In the genomic region with DNA sequence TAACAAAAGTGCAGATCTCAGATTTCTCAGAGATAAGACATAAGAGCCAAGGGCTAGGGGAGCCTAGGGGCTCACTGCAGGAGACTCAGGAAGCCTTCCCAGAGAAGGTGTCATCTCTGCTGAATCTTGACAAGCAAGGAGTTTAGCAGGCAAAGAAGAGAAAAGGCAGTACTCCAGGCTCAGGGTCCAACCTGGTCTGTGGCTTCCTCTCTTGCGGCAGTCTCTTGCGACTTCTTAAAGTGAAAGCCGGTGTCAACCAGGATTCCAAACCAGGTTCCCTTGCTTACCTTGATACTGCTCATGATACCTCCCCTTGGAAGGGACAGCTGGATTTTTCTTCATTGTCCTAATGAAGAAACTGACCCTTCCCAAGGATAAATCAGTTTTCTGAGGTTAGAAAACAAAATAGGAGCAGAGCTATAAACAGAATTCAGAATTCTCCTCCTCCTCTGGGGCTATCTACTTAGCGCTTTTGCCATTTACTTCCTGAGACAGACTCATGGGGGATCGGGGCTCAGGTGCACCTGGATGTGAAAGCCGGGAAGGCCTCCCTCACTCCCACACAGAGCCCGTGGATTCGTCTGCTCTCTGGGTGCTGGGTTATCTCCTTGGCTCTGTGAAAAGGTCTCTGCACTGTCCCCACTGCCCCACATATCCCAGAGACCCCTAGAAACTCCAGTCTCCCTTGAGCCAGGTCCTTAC, we compare ENCODE assay signal across 9 cellular contexts. TPM values are rescaled to one million over a fixed set of nuclear protein-coding genes. Genes with fewer than 3 reads are reported as not detected.
A peak's percentile ranks its signal among the peaks of the same experiment; 100 is the strongest.
DNase-seq lines count a peak whose midpoint lies in the region; ATAC-seq and TF ChIP-seq lines count a peak whose summit lies in the region.
"Had no signal": no experiment of that assay in that cellular context is flagged by ENCODE, and none has a peak within 500 bp of the region (broad histone marks: within the 10 kb centered on the region; RNA-seq: fewer than 3 reads in every experiment).

No MANE protein-coding gene starts in this region.

- no peak overlapping the region for H2BK15ac ChIP-seq in H9 (ENCODE audit: low read depth, low read length)

- no peak for TF ChIP-seq EP300 in gastroesophageal sphincter (IDR thresholded peaks at IDR 0.05)

- peak overlapping the region; percentile 82 for H3K4me2 ChIP-seq in H9 (ENCODE audit: insufficient read depth, insufficient read length, low read length)

- H3K79me2 ChIP-seq in H9 (ENCODE audit: insufficient read depth, low read length): peaks cover 13% of the 10 kb centered on the region; the same call in 1 of the 2 replicates

- peak overlapping the region; percentile 79 to 89 for H3K4me3 Mint-ChIP-seq in H9

- H3K27me3 Mint-ChIP-seq in H9 (ENCODE audit: low read depth): peaks cover 7% of the 10 kb centered on the region

- H2BK20ac ChIP-seq in H9 (ENCODE audit: low read depth, low read length, poor library complexity, severe bottlenecking): no peak overlapping the region

- no peak overlapping the region for H2BK5ac ChIP-seq in H9 (ENCODE audit: insufficient read length, low read length)

- H3K23me2 ChIP-seq in H9 (ENCODE audit: insufficient read length, low read depth, low read length, poor library complexity, severe bottlenecking): peaks cover 43% of the 10 kb centered on the region

- peak overlapping the region; percentile 22 for H4K91ac ChIP-seq in H9 (ENCODE audit: insufficient read length, low read depth, low read length)

- H2AFZ ChIP-seq in H9 (ENCODE audit: low read length): no peak overlapping the region

- H3K36me3 ChIP-seq in gastroesophageal sphincter (no peaks in the 10 kb centered on the region), gastrocnemius medialis (no peaks in the 10 kb centered on the region)

- intact Hi-C loops in gastrocnemius medialis (cut with DNase I; ENCODE audit: low total_unique reads): no loop called here

- H3K4me3 ChIP-seq in gastroesophageal sphincter (no peak overlapping the region), gastrocnemius medialis (no peak overlapping the region)

- H2BK12ac ChIP-seq in H9 (ENCODE audit: insufficient read length, low read depth, low read length): peak overlapping the region; percentile 55

- no peak overlapping the region for H3K56ac ChIP-seq in H9 (ENCODE audit: insufficient read length, low read depth, low read length)

- H3K27ac ChIP-seq in H9 (ENCODE audit: insufficient read length, low read depth, low read length) (peak overlapping the region; percentile 48), gastroesophageal sphincter (peak overlapping the region; percentile 12 to 81 (median 78)), gastrocnemius medialis (peak overlapping the region; percentile 14 to 63 (median 36))

- DNase-seq in H9 (no peak), gastrocnemius medialis (no peak), NCI-H748 treated with DMSO at 0.1 percent for 48 hours (lab: John Stamatoyannopoulos, UW) (no peak), NCI-H1105 (lab: John Stamatoyannopoulos, UW) (no peak), mucosa of gallbladder (ENCODE audit: low spot score) (no peak)
- DNase-seq: NCI-H1436 treated with DMSO at 0.1 percent for 48 hours had no signal

- H3K4ac ChIP-seq in H9 (ENCODE audit: low read depth, low read length): no peak overlapping the region

- no peak overlapping the region for H2BK120ac ChIP-seq in H9 (ENCODE audit: low read depth, low read length, poor library complexity, severe bottlenecking)

- no peak overlapping the region for H4K8ac ChIP-seq in H9 (replicated peaks; ENCODE audit: insufficient read length, low read depth, low read length)

- H3K79me1 ChIP-seq in H9 (ENCODE audit: insufficient read depth, low read depth, low read length, poor library complexity, severe bottlenecking): no peaks in the 10 kb centered on the region

- 0 out of 3 replicates have a peak, but pooled peaks have one; percentile 1 for ATAC-seq in SK-N-SH treated with all-trans-retinoic acid at 6 μM for 48 hours
- ATAC-seq in gastroesophageal sphincter: no peak
- no peak for ATAC-seq in gastrocnemius medialis
- ATAC-seq in HG02884 (IDR thresholded peaks at IDR 0.05; ENCODE audit: unreplicated experiment): no peak

- WGBS in H9 (ENCODE audit: extremely low coverage, insufficient read length, low lambda C conversion rate): no CpG with 5 or more reads among the region's 8 CpGs
- whole genome bisulfite sequencing in gastroesophageal sphincter (ENCODE audit: low coverage in 1 of 2), 2 donors: 67 to 92% methylated on average over 1 to 4 of the region's 8 CpGs

- H3K9me3 Mint-ChIP-seq in H9: no peaks in the 10 kb centered on the region; a peak in 2 of 5 replicates

- H3K14ac ChIP-seq in H9 (ENCODE audit: insufficient read depth, low read length): peak overlapping the region; percentile 38

- no peak for TF ChIP-seq CTCF in H9 (conservative IDR thresholded peaks at IDR 0.05)
- no peak for TF ChIP-seq CTCF in gastroesophageal sphincter (IDR thresholded peaks at IDR 0.05)
- TF ChIP-seq CTCF in gastrocnemius medialis (IDR thresholded peaks at IDR 0.05 in 4 of 5, conservative IDR thresholded peaks at IDR 0.05 in 1 of 5): no peak

- no peak overlapping the region for H2AK5ac ChIP-seq in H9 (ENCODE audit: insufficient read length, low read length)

- TF ChIP-seq POLR2A in gastroesophageal sphincter (IDR thresholded peaks at IDR 0.05) (no peak), gastrocnemius medialis (IDR thresholded peaks at IDR 0.05) (no peak)

- H3K4me1 ChIP-seq in H9 (ENCODE audit: insufficient read depth, low read length) (peaks cover 16% of the 10 kb centered on the region), gastroesophageal sphincter (peaks cover 3 to 66% (median 28%) of the 10 kb centered on the region in 3 donors), gastrocnemius medialis (peaks cover 27 to 28% of the 10 kb centered on the region in 2 donors)

- H4K5ac ChIP-seq in H9 (ENCODE audit: insufficient read length, low read depth, low read length): no peak overlapping the region

- in situ Hi-C loops in gastrocnemius medialis (cut with MboI; ENCODE audit: low sequenced_read_pairs in 4 of 4): loop anchor here in 2 of 4 donors (5.0 kb wide), 2 partner anchors 40 to 45 kb away; no protein-coding TSS in a partner anchor

- peak overlapping the region; percentile 56 for H3K18ac ChIP-seq in H9 (ENCODE audit: insufficient read length, low read depth, low read length)

- no peak overlapping the region for H3K23ac ChIP-seq in H9 (ENCODE audit: insufficient read length, low read depth, low read length)

- no peak overlapping the region for H3T11ph ChIP-seq in H9 (ENCODE audit: low read length)

- no peak overlapping the region for H3K9ac ChIP-seq in H9 (ENCODE audit: extremely low read depth, insufficient read length, low read length)

- H3K9me3 ChIP-seq in H9 (ENCODE audit: control insufficient read depth, low read depth, low read length) (no peaks in the 10 kb centered on the region), gastroesophageal sphincter (no peaks in the 10 kb centered on the region), gastrocnemius medialis (no peaks in the 10 kb centered on the region)

- H4K20me1 ChIP-seq in H9 (ENCODE audit: control insufficient read depth, insufficient read depth, insufficient read length): no peaks in the 10 kb centered on the region

- H3K27me3 ChIP-seq in H9 (ENCODE audit: insufficient read depth, low read length): no peaks in the 10 kb centered on the region
- H3K27me3 ChIP-seq in gastroesophageal sphincter: no peaks in the 10 kb centered on the region
- no peaks in the 10 kb centered on the region for H3K27me3 ChIP-seq in gastrocnemius medialis

- peak overlapping the region; percentile 99 to 100 (median 99) for H3K27ac Mint-ChIP-seq in H9

- peaks cover 77 to 84% of the 10 kb centered on the region in 2 experiments for H3K4me1 Mint-ChIP-seq in H9

- peaks cover 0 to 2% (median 2%) of the 10 kb centered on the region in 3 experiments; a peak in 5 of 7 replicates for H3K36me3 Mint-ChIP-seq in H9 (ENCODE audit: insufficient read depth in 1 of 3, low read depth in 3 of 3)

TF ChIP-seq in SK-N-SH treated with all-trans-retinoic acid at 6 μM for 48 hours, 23 proteins besides CTCF, POLR2A, EP300 and RAD21 (continues in another document):
- no peak for TF ChIP-seq ZFP3 (CRISPR knock-in tag; IDR thresholded peaks at IDR 0.05)
- TF ChIP-seq, protein P1, sequence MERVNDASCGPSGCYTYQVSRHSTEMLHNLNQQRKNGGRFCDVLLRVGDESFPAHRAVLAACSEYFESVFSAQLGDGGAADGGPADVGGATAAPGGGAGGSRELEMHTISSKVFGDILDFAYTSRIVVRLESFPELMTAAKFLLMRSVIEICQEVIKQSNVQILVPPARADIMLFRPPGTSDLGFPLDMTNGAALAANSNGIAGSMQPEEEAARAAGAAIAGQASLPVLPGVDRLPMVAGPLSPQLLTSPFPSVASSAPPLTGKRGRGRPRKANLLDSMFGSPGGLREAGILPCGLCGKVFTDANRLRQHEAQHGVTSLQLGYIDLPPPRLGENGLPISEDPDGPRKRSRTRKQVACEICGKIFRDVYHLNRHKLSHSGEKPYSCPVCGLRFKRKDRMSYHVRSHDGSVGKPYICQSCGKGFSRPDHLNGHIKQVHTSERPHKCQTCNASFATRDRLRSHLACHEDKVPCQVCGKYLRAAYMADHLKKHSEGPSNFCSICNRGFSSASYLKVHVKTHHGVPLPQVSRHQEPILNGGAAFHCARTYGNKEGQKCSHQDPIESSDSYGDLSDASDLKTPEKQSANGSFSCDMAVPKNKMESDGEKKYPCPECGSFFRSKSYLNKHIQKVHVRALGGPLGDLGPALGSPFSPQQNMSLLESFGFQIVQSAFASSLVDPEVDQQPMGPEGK (CRISPR knock-in tag; IDR thresholded peaks at IDR 0.05; ENCODE audit: borderline replicate concordance): no peak
- no peak for TF ChIP-seq TCF4 (CRISPR knock-in tag; IDR thresholded peaks at IDR 0.05; ENCODE audit: borderline replicate concordance)

RNA-seq across cellular contexts. Expression of a gene that starts 1.8 kb away (rescaled TPM):
- 104 and 111 TPM in 2 replicates for total RNA-seq in H9 (2021)
- 10 to 100 TPM in 1 of 4 donors, 1 to 10 TPM in 1, under 1 TPM in 1, not detected in 1; 0.62 to 19.9 (median 5.2) TPM for total RNA-seq in gastroesophageal sphincter
- 1 to 10 TPM in 1 of 4 donors, under 1 TPM in 2, not detected in 1; 0.20 to 2.0 (median 0.38) TPM for total RNA-seq in gastrocnemius medialis
- 52.7 TPM for total RNA-seq in mucosa of gallbladder

RNA-seq across cellular contexts. Expression of a gene that starts 6.8 kb away (rescaled TPM):
- total RNA-seq in H9 (2021) (3.4 and 4.8 TPM in 2 replicates), gastroesophageal sphincter (100 to 1,000 TPM in 3 of 4 donors, 10 to 100 TPM in 1; 86.5 to 139 (median 119) TPM), gastrocnemius medialis (10 to 100 TPM; 40.2 to 98.6 (median 43.7) TPM), mucosa of gallbladder (180 TPM)

RNA-seq across cellular contexts. Expression of a gene that starts 35.2 kb away (rescaled TPM):
- 55.9 and 59.9 TPM in 2 replicates for total RNA-seq in H9 (2021)
- total RNA-seq in gastroesophageal sphincter: 100 to 1,000 TPM; 150 to 356 (median 227) TPM
- total RNA-seq in gastrocnemius medialis: 100 to 1,000 TPM; 103 to 220 (median 193) TPM
- total RNA-seq in mucosa of gallbladder: 155 TPM
